21 cellular contexts compared by ENCODE assay signal in the genomic region with DNA sequence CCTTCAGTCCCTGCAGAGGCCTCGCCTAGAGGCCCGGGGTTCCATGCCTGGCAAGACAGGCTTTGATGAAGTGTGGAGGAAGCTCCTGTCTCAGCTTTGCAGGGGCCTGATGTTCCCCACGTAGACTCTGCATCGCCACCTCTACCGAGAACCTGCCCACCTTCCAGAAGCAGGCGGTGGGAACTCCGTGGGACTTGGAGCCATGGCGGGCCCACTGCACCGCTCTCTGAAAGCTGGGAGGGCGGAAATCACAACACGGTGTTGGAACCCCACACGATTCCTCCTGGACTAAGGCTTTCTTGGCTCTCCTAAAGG.
"Had no signal": no experiment of that assay in that cellular context is flagged by ENCODE, and none has a peak within 500 bp of the region (broad histone marks: within the 10 kb centered on the region; RNA-seq: fewer than 3 reads in every experiment).

No MANE protein-coding gene starts in this region.

- H3K4me3 ChIP-seq: hepatocyte, pancreas, prostate gland, smooth muscle cell, transverse colon, uterus had no signal

- H3K4me1 ChIP-seq: prostate gland had no signal

- H3K36me3 ChIP-seq: pancreas, prostate gland, transverse colon, uterus had no signal

- DNase-seq: activated CD4-positive, alpha-beta memory T cell treated with anti-CD3 and anti-CD28 coated beads, Interleukin-2, amount 10 ng/mL, durations not matched to agents 7 days and 5 days; activated CD4-positive, alpha-beta T cell treated with anti-CD3 and anti-CD28 coated beads for 48 hours; activated CD4-positive, CD25-positive, alpha-beta regulatory T cell; activated naive CD8-positive, alpha-beta T cell treated with anti-CD3 and anti-CD28 coated beads, Interleukin-2, amount 50 U/mL, for 24 hours; activated T-cell treated with anti-CD3 and anti-CD28 coated beads, Interleukin-2, amount 50 U/mL, for 24 hours; amygdala; caudate nucleus; endodermal cell; mammary epithelial cell; naive B cell; nephron progenitor cell; retina; stimulated activated CD4-positive, alpha-beta T cell treated with anti-CD3 and anti-CD28 coated beads, Interleukin-1b, Interleukin-23, amount 100 ng/mL, for 48 hours; stimulated activated CD4-positive, alpha-beta T cell treated with anti-CD3 and anti-CD28 coated beads, Interleukin-4, amount 100 ng/mL, for 4 hours; stimulated activated naive CD4-positive, alpha-beta T cell; transverse colon; uterus had no signal

- H3K27me3 ChIP-seq: hepatocyte, pancreas, transverse colon, uterus had no signal

- ATAC-seq: activated naive CD8-positive, alpha-beta T cell treated with anti-CD3 and anti-CD28 coated beads, Interleukin-2, amount 50 U/mL, for 24 hours; pancreas had no signal

- H2AFZ ChIP-seq: hepatocyte had no signal

- H3K27ac ChIP-seq: hepatocyte, pancreas, prostate gland, transverse colon, uterus had no signal

- H3K9me3 ChIP-seq: pancreas, prostate gland, transverse colon, uterus had no signal

- H3K4me2 ChIP-seq: hepatocyte, smooth muscle cell had no signal
